ENCODE assay signal across 8 cellular contexts in genomic region chr1:90810681-90811080, GRCh38.
"Had no signal": no experiment of that assay in that cellular context is flagged by ENCODE, and none has a peak within 500 bp of the region (broad histone marks: within the 10 kb centered on the region; RNA-seq: fewer than 3 reads in every experiment).

No MANE protein-coding gene starts in this region.

- H3K4me2 ChIP-seq: KMS-11 had no signal

- FAIRE-seq: HepG2, HTR-8/SVneo had no signal

- H3K27ac ChIP-seq: HL-60, KMS-11 had no signal

- H3K9ac ChIP-seq: KMS-11 had no signal

- DNase-seq: IMR-90, Karpas-422, KBM-7, KG1 had no signal

- ATAC-seq: HepG2 had no signal
